ENCODE assay signal across 2 cellular contexts in genomic region chr10:45997994-45998763, GRCh38.
TF ChIP-seq lines count a peak whose summit lies in the region.

No MANE protein-coding gene starts in this region.

TF ChIP-seq in K562, 482 proteins besides CTCF, POLR2A, EP300 and RAD21:
- TF ChIP-seq ZBTB40 (IDR thresholded peaks at IDR 0.05) (0 out of 2 replicates have a peak, but pooled peaks have one; percentile 7), ZBTB40 (CRISPR knock-in tag; IDR thresholded peaks at IDR 0.05) (no peak), CCAR2 (IDR thresholded peaks at IDR 0.05; ENCODE audit: low read depth, low read length) (no peak), NFIX (CRISPR knock-in tag; IDR thresholded peaks at IDR 0.05; ENCODE audit: low read depth) (no peak)

TF ChIP-seq in HepG2, 621 proteins besides CTCF, POLR2A, EP300 and RAD21 (continues in another document):
- TF ChIP-seq HOMEZ (CRISPR knock-in tag; IDR thresholded peaks at IDR 0.05; ENCODE audit: low read depth) (peak; percentile 17; the same call in 1 of the 2 replicates), YY1 (IDR thresholded peaks at IDR 0.05; ENCODE audit: insufficient read depth, insufficient replicate concordance, low read depth, low read length) (peak; percentile 40), TEAD3 (CRISPR knock-in tag; optimal IDR thresholded peaks at IDR 0.05; ENCODE audit: borderline replicate concordance) (peak; percentile 97), IRX3 (CRISPR knock-in tag; IDR thresholded peaks at IDR 0.05; ENCODE audit: borderline replicate concordance, low read depth) (peak; percentile 83; the same call in 1 of the 2 replicates), MZF1 (CRISPR knock-in tag; IDR thresholded peaks at IDR 0.05; ENCODE audit: borderline replicate concordance) (no peak), POLR2AphosphoS5 (IDR thresholded peaks at IDR 0.05; ENCODE audit: low read depth, low read length) (no peak), YEATS2 (CRISPR knock-in tag; IDR thresholded peaks at IDR 0.05; ENCODE audit: borderline replicate concordance) (peak; percentile 9; the same call in 1 of the 2 replicates), ZNF350 (CRISPR knock-in tag; IDR thresholded peaks at IDR 0.05; ENCODE audit: borderline replicate concordance, low read depth) (no peak), ZNF792 (CRISPR knock-in tag; IDR thresholded peaks at IDR 0.05) (peak; percentile 60), ZNF335 (CRISPR knock-in tag; IDR thresholded peaks at IDR 0.05) (no peak; the same call in 1 of the 2 replicates), ZFP1 (CRISPR knock-in tag; IDR thresholded peaks at IDR 0.05) (peak; percentile 66; the same call in 1 of the 2 replicates), POLR2G (IDR thresholded peaks at IDR 0.05; ENCODE audit: low read depth, low read length) (no peak; the same call in 1 of the 2 replicates), HNRNPL (IDR thresholded peaks at IDR 0.05; ENCODE audit: low read depth, low read length) (no peak), THYN1 (CRISPR knock-in tag; IDR thresholded peaks at IDR 0.05; ENCODE audit: borderline replicate concordance, low read depth) (0 out of 2 replicates have a peak, but pooled peaks have one; percentile 60), SMARCE1 (IDR thresholded peaks at IDR 0.05; ENCODE audit: borderline replicate concordance) (no peak), ZSCAN12 (CRISPR knock-in tag; IDR thresholded peaks at IDR 0.05) (no peak), GATAD1 (CRISPR knock-in tag; IDR thresholded peaks at IDR 0.05) (0 out of 2 replicates have a peak, but pooled peaks have one; percentile 40), RXRB (CRISPR knock-in tag; IDR thresholded peaks at IDR 0.05; ENCODE audit: borderline replicate concordance) (peak; percentile 91), ZNF33B (CRISPR knock-in tag; IDR thresholded peaks at IDR 0.05) (no peak), ATF5 (CRISPR knock-in tag; IDR thresholded peaks at IDR 0.05; ENCODE audit: low read depth) (no peak), TOE1 (CRISPR knock-in tag; IDR thresholded peaks at IDR 0.05) (no peak; the same call in 1 of the 2 replicates), ZNF431 (CRISPR knock-in tag; IDR thresholded peaks at IDR 0.05; ENCODE audit: borderline replicate concordance, low read depth) (no peak; the same call in 1 of the 2 replicates), DRAP1 (CRISPR knock-in tag; IDR thresholded peaks at IDR 0.05) (no peak; the same call in 1 of the 2 replicates), MATR3 (CRISPR knock-in tag; IDR thresholded peaks at IDR 0.05) (no peak), MTA3 (CRISPR knock-in tag; IDR thresholded peaks at IDR 0.05) (no peak), ZBTB43 (CRISPR knock-in tag; conservative IDR thresholded peaks at IDR 0.05) (peak; percentile 37; the same call in 1 of the 2 replicates), KMT2A (CRISPR knock-in tag; IDR thresholded peaks at IDR 0.05) (no peak; the same call in 1 of the 2 replicates), ZNF10 (CRISPR knock-in tag; IDR thresholded peaks at IDR 0.05; ENCODE audit: borderline replicate concordance, low read depth) (no peak), PLRG1 (conservative IDR thresholded peaks at IDR 0.05) (no peak), ZNF337 (CRISPR knock-in tag; IDR thresholded peaks at IDR 0.05; ENCODE audit: borderline replicate concordance, low read depth) (0 out of 2 replicates have a peak, but pooled peaks have one; percentile 44), ZNF407 (CRISPR knock-in tag; IDR thresholded peaks at IDR 0.05; ENCODE audit: not compliant biosample characterization) (no peak), MIXL1 (CRISPR knock-in tag; IDR thresholded peaks at IDR 0.05) (peak; percentile 98), CENPX (CRISPR knock-in tag; IDR thresholded peaks at IDR 0.05) (no peak), PHF5A (CRISPR knock-in tag; IDR thresholded peaks at IDR 0.05; ENCODE audit: low read depth, unreplicated experiment) (no peak), ARID3A (IDR thresholded peaks at IDR 0.05; ENCODE audit: low read depth, low read length) (peak; percentile 88), ZNF281 (CRISPR knock-in tag; IDR thresholded peaks at IDR 0.05; ENCODE audit: borderline replicate concordance) (peak; percentile 30; the same call in 1 of the 2 replicates), DMAP1 (CRISPR knock-in tag; IDR thresholded peaks at IDR 0.05) (peak; percentile 35; the same call in 1 of the 2 replicates), BHLHE40 (IDR thresholded peaks at IDR 0.05; ENCODE audit: low read length) (no peak), IKZF5 (CRISPR knock-in tag; IDR thresholded peaks at IDR 0.05) (peak; percentile 37; the same call in 1 of the 2 replicates), GRHL1 (CRISPR knock-in tag; conservative IDR thresholded peaks at IDR 0.05) (no peak)
